1 cellular context compared by ENCODE assay signal in the genomic region with DNA sequence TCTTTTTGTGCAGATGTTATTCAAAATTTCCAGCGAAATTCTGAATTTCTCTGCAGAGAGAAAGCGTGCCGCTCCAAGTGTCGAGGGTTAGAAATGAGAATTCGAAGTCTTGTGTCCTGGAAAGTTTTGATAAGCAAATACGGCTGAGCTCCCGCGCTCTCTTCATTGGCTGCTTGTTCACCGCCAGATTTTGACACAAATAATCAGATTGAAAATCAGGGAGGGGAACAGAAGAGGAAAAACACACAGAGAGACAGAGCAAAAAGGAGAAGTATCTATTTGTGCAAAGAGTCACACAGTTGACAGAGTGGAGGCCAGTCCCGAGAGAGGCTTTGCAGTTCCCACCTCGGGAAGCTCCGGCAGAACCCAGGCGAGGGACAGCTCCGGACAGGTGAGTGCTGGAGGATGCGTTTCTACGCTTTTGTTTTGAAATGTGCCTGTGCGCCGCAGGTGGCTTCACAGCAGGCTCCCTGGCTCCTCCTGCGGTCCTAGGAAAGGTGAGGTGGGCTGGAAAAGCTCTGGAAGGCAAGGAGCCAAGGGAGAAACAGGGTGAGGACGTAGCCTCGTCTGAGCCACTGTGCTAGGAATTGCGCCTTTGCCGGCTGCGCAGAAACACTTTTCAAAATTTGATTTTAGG.
TF ChIP-seq lines count a peak whose summit lies in the region.

TSS of gene GFI1B (plus strand) at position 244 of the 637 bp plus-strand sequence. CDS start 7,985 bp downstream, outside the sequence.

TF ChIP-seq in HEK293T, 16 proteins besides CTCF, POLR2A, EP300 and RAD21 (continued from another document):
- TF ChIP-seq BHLHE40 (IDR thresholded peaks at IDR 0.05; ENCODE audit: borderline replicate concordance): no peak
- TF ChIP-seq FOXA1 (IDR thresholded peaks at IDR 0.05): no peak
- no peak for TF ChIP-seq HDGF (IDR thresholded peaks at IDR 0.05; ENCODE audit: borderline replicate concordance)
- TF ChIP-seq SUZ12 (IDR thresholded peaks at IDR 0.05): no peak
- TF ChIP-seq SP1 (IDR thresholded peaks at IDR 0.05): no peak
- no peak for TF ChIP-seq NFRKB (IDR thresholded peaks at IDR 0.05)
- TF ChIP-seq ELF4 (IDR thresholded peaks at IDR 0.05): no peak
TF ChIP-seq in HEK293T: peak in this region for 0.
